In genomic region chr5:89053547-89053946, GRCh38 we compare ENCODE assay signal across 19 cellular contexts.
DNase-seq lines count a peak whose midpoint lies in the region; ATAC-seq, FAIRE-seq and TF ChIP-seq lines count a peak whose summit lies in the region.
"Had no signal": no experiment of that assay in that cellular context is flagged by ENCODE, and none has a peak within 500 bp of the region (broad histone marks: within the 10 kb centered on the region; RNA-seq: fewer than 3 reads in every experiment).

No MANE protein-coding gene starts in this region.

- H3K9me3 ChIP-seq in pancreas = no peaks in the 10 kb centered on the region
- H3K9me3 ChIP-seq: BE2C had no signal

- H3K27me3 ChIP-seq in pancreas = no peaks in the 10 kb centered on the region

- TF ChIP-seq CTCF in 22Rv1 (IDR thresholded peaks at IDR 0.05) (no peak), VCaP (conservative IDR thresholded peaks at IDR 0.05) (no peak), pancreas (IDR thresholded peaks at IDR 0.05) (no peak)

- FAIRE-seq in pancreas (lab: Jason Lieb, UNC) = peak; percentile 29
- FAIRE-seq: A204.1, HepG2 had no signal

- DNase-seq in LoVo (ENCODE audit: low spot score) = peak; percentile 11
- DNase-seq in pancreas = no peak
- no peak for DNase-seq in Kasumi-1 (lab: John Stamatoyannopoulos, UW)
- DNase-seq: ACHN; BE2C; C1 segment of cervical spinal cord; CD4-positive, CD25-positive, alpha-beta regulatory T cell; CD8-positive, alpha-beta memory T cell; COR-L47; DMS 273 treated with DMSO at 0.1 percent for 48 hours; DMS79; GF-D8; GM23248 had no signal

- intact Hi-C loops in pancreas (cut with DNase I) = no loop called here

- H3K4me3 ChIP-seq in pancreas = no peak overlapping the region
- H3K4me3 ChIP-seq: GM23248, HAP-1 had no signal

- H3K27ac ChIP-seq in 22Rv1 (peak overlapping the region; percentile 30; the same call in 1 of the 2 replicates), VCaP (peak overlapping the region; percentile 13; the same call in 1 of the 2 replicates), pancreas (no peak overlapping the region)
- H3K27ac ChIP-seq: GM23248 had no signal

- WGBS in pancreas, 2 donors = 50 to 54% methylated on average over 4 of the region's 4 CpGs

- no peaks in the 10 kb centered on the region for H3K4me1 ChIP-seq in pancreas
- H3K4me1 ChIP-seq: BE2C had no signal

- H3K36me3 ChIP-seq in pancreas = no peaks in the 10 kb centered on the region
- H3K36me3 ChIP-seq: BE2C, HAP-1 had no signal

- ATAC-seq in pancreas (no peak), GM19463 (IDR thresholded peaks at IDR 0.05; ENCODE audit: unreplicated experiment) (no peak)
- ATAC-seq: HepG2 had no signal

Comparison
In these comparisons a context has a peak if more than half of its experiments do, and no peak if none do; other contexts are left out.
1. H3K27ac ChIP-seq: peak in 22Rv1 (single experiment) and VCaP (single experiment); none in pancreas (0 of 4).